ENCODE assay signal across 8 cellular contexts in genomic region chr15:40893019-40893723, GRCh38. TPM values are rescaled to one million over a fixed set of nuclear protein-coding genes. Genes with fewer than 3 reads are reported as not detected.
A peak's percentile ranks its signal among the peaks of the same experiment; 100 is the strongest.
DNase-seq lines count a peak whose midpoint lies in the region; ATAC-seq and TF ChIP-seq lines count a peak whose summit lies in the region.

No MANE protein-coding gene starts in this region.

- H3K9me3 ChIP-seq in SJCRH30 (replicated peaks): no peaks in the 10 kb centered on the region
- no peaks in the 10 kb centered on the region for H3K9me3 ChIP-seq in heart left ventricle

- peaks cover 8% of the 10 kb centered on the region for H3K36me3 ChIP-seq in H7 (replicated peaks; ENCODE audit: control insufficient read depth, insufficient read depth, low read length)
- H3K36me3 ChIP-seq in SJCRH30: no peaks in the 10 kb centered on the region
- H3K36me3 ChIP-seq in heart left ventricle: peaks cover 0 to 26% (median 22%) of the 10 kb centered on the region in 9 donors
- H3K36me3 ChIP-seq in rectal smooth muscle tissue (ENCODE audit: control insufficient read depth, insufficient read depth, low read length): peaks cover 6% of the 10 kb centered on the region

- peak; percentile 40 for DNase-seq in H7
- no peak for DNase-seq in SJCRH30
- DNase-seq in heart left ventricle: no peak
- no peak for DNase-seq in 8988T
- DNase-seq in NCI-H1930 (lab: John Stamatoyannopoulos, UW): no peak
- DNase-seq in stimulated activated CD4-positive, alpha-beta T cell treated with anti-CD3 and anti-CD28 coated beads, Interleukin-4, amount 100 ng/mL, for 4 hours: no peak

- H3K4me3 ChIP-seq in H7 (ENCODE audit: insufficient read depth, low read depth, low read length) (no peak overlapping the region), SJCRH30 (peak overlapping the region; percentile 70; the same call in 1 of the 2 replicates), heart left ventricle (peak overlapping the region in 9 of 12 donors; percentile 72 to 99 (median 77)), rectal smooth muscle tissue (ENCODE audit: low read length) (peak overlapping the region; percentile 62)

- H3K4me1 ChIP-seq in SJCRH30: no peaks in the 10 kb centered on the region
- peaks cover 0 to 24% (median 14%) of the 10 kb centered on the region in 12 donors for H3K4me1 ChIP-seq in heart left ventricle
- peaks cover 6% of the 10 kb centered on the region for H3K4me1 ChIP-seq in rectal smooth muscle tissue (ENCODE audit: control insufficient read depth, insufficient read depth, low read length)

- no peak for TF ChIP-seq CTCF in heart left ventricle (IDR thresholded peaks at IDR 0.05)

- TF ChIP-seq POLR2A in heart left ventricle (IDR thresholded peaks at IDR 0.05): no peak

- no peak overlapping the region for H3K9ac ChIP-seq in rectal smooth muscle tissue (ENCODE audit: low read length)

- intact Hi-C loops in heart left ventricle (cut with DNase I): loop anchor here (2.0 to 10.0 kb wide), 17 partner anchors 34 to 571 kb away; partner anchors contain the start of genes KNL1 (in 9 of the 10), RAD51 (in 3 of the 10), GCHFR (in 2 of the 10) and C15orf62 (in 1 of the 10)

- H3K27ac ChIP-seq in SJCRH30 (no peak overlapping the region), heart left ventricle (peak overlapping the region in 7 of 12 donors; percentile 83 to 93 (median 88)), rectal smooth muscle tissue (ENCODE audit: low read depth, low read length) (peak overlapping the region; percentile 89)

- peaks cover 4% of the 10 kb centered on the region for H3K27me3 ChIP-seq in H7 (ENCODE audit: control insufficient read depth, insufficient read depth, low read length)
- no peaks in the 10 kb centered on the region for H3K27me3 ChIP-seq in SJCRH30
- no peaks in the 10 kb centered on the region for H3K27me3 ChIP-seq in heart left ventricle
- H3K27me3 ChIP-seq in rectal smooth muscle tissue (ENCODE audit: control insufficient read depth, insufficient read depth, low read length): no peaks in the 10 kb centered on the region

- ATAC-seq in heart left ventricle: no peak
- ATAC-seq in GM18519 (IDR thresholded peaks at IDR 0.05; ENCODE audit: low FRiP score, unreplicated experiment): no peak

- WGBS in heart left ventricle, 4 donors: 80 to 86% (median 84%) methylated on average over 24 of the region's 24 CpGs

RNA-seq across cellular contexts. Expression of gene VPS18, which starts 1.1 kb away (rescaled TPM):
- 33.3 and 39.5 TPM in 2 replicates for total RNA-seq in H7 (2014; rRNA removed; shearing (Covaris generic))
- total RNA-seq in SJCRH30 (2014; rRNA removed; shearing (Covaris generic)): 16.6 and 17.3 TPM in 2 replicates
- total RNA-seq in heart left ventricle: 10 to 100 TPM; 18.0 to 29.2 (median 23.1) TPM
- 10 to 100 TPM; 14.7 to 21.3 TPM for polyA plus RNA-seq in heart left ventricle

RNA-seq across cellular contexts. Expression of gene RHOV, which starts 19.1 kb away (rescaled TPM):
- total RNA-seq in H7 (2014; rRNA removed; shearing (Covaris generic)): 2.0 and 2.1 TPM in 2 replicates
- total RNA-seq in SJCRH30 (2014; rRNA removed; shearing (Covaris generic)): 0.61 and 0.84 TPM in 2 replicates
- not detected for total RNA-seq in heart left ventricle
- not detected for polyA plus RNA-seq in heart left ventricle

RNA-seq across cellular contexts. Expression of gene DLL4, which starts 36.0 kb away (rescaled TPM):
- total RNA-seq in H7 (2014; rRNA removed; shearing (Covaris generic)): 0.26 TPM in 1 of 2 replicates, not detected in the other
- 0.43 and 0.48 TPM in 2 replicates for total RNA-seq in SJCRH30 (2014; rRNA removed; shearing (Covaris generic))
- total RNA-seq in heart left ventricle: 10 to 100 TPM in 6 of 9 donors, 1 to 10 TPM in 3; 4.7 to 20.8 (median 13.5) TPM
- 10 to 100 TPM in 1 of 2 donors, 1 to 10 TPM in 1; 6.8 to 11.1 TPM for polyA plus RNA-seq in heart left ventricle

RNA-seq across cellular contexts. Expression of gene SPINT1, which starts 49.3 kb away (rescaled TPM):
- 81.1 and 109 TPM in 2 replicates for total RNA-seq in H7 (2014; rRNA removed; shearing (Covaris generic))
- total RNA-seq in SJCRH30 (2014; rRNA removed; shearing (Covaris generic)): not detected in 2 replicates
- 1 to 10 TPM in 3 of 9 donors, under 1 TPM in 5, not detected in 1; 0.20 to 3.4 (median 0.76) TPM for total RNA-seq in heart left ventricle
- polyA plus RNA-seq in heart left ventricle: under 1 TPM; 0.11 to 0.39 TPM
